In the genomic region with DNA sequence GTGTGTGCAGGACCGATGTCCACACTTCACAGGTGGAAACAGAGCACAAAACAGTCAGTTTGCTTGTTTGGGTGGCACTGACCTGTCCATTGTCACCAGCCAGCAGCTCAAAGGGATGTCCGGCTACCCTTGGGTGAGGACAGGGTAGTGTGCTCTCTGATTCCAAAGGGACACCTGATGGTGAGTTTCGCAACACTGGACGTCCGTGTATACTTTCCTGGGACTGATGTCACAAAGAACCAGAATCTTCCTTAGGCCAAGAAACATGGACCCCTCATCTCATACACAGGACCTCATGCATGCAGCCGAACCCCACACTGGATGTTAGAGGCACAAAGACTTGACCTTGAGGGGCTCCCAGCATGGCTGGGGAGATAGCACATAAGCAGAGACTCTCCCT, we compare ENCODE assay signal across 21 cellular contexts. TPM values are rescaled to one million over a fixed set of nuclear protein-coding genes. Genes with fewer than 3 reads are reported as not detected.
DNase-seq lines count a peak whose midpoint lies in the region; ATAC-seq, FAIRE-seq and TF ChIP-seq lines count a peak whose summit lies in the region.
"Had no signal": no experiment of that assay in that cellular context is flagged by ENCODE, and none has a peak within 500 bp of the region (broad histone marks: within the 10 kb centered on the region; RNA-seq: fewer than 3 reads in every experiment).

No MANE protein-coding gene starts in this region.

- H3K4me3 ChIP-seq in BLaER1 (no peak overlapping the region), K562 (no peak overlapping the region), liver (ENCODE audit: low read depth in 1 of 3, low read length in 3 of 3) (no peak overlapping the region), small intestine (ENCODE audit: low read depth in 1 of 2, low read length in 2 of 2) (no peak overlapping the region)
- H3K4me3 ChIP-seq: GM23338 had no signal

- H3K4me2 ChIP-seq in BLaER1 (0 out of 2 replicates have a peak overlapping the region, but pooled peaks have one; percentile 75), K562 (ENCODE audit: insufficient read depth, low read length) (no peak overlapping the region)
- H3K4me2 ChIP-seq: GM23338 had no signal

- no peaks in the 10 kb centered on the region for H3K27me3 ChIP-seq in BLaER1
- H3K27me3 ChIP-seq in K562 (ENCODE audit: control insufficient read depth in 2 of 2, insufficient read depth in 2 of 2, low read length in 2 of 2): peaks cover 3 to 45% of the 10 kb centered on the region in 2 experiments; a peak in 2 of 5 replicates
- peaks cover 0 to 3% (median 1%) of the 10 kb centered on the region in 4 donors for H3K27me3 ChIP-seq in liver (ENCODE audit: control insufficient read depth in 4 of 4, insufficient read depth in 4 of 4, low read length in 3 of 4)
- peaks cover 0 to 4% of the 10 kb centered on the region in 2 donors for H3K27me3 ChIP-seq in small intestine (ENCODE audit: control insufficient read depth in 2 of 2, insufficient read depth in 2 of 2, low read length in 2 of 2)

- CTCF ChIA-PET in K562 (lab: Yijun Ruan, JAX; ENCODE audit: low intra/inter-chr PET ratio): interaction anchor here (0.6 kb wide), 1 partner anchor 84 kb away, joined by 5 read pairs; no protein-coding TSS in a partner anchor

- H3K27ac ChIP-seq in BLaER1 (no peak overlapping the region), K562 (ENCODE audit: extremely low read depth, low read depth, low read length) (no peak overlapping the region), liver (ENCODE audit: low read depth in 1 of 2, low read length in 2 of 2) (no peak overlapping the region), small intestine (ENCODE audit: low read depth in 1 of 2, low read length in 1 of 2) (no peak overlapping the region)
- H3K27ac ChIP-seq: C4-2B had no signal

- POLR2A ChIA-PET in K562 (lab: Yijun Ruan, JAX): no interaction called here

- intact Hi-C loops in K562 (cut with micrococcal nuclease): no loop called here

- no peak overlapping the region for H3K9ac ChIP-seq in BLaER1
- H3K9ac ChIP-seq in K562 (ENCODE audit: insufficient read depth in 1 of 2, low read depth in 2 of 2, low read length in 2 of 2): no peak overlapping the region
- H3K9ac ChIP-seq in liver (ENCODE audit: low read depth in 1 of 2, low read length in 2 of 2): no peak overlapping the region

- no peak for TF ChIP-seq CTCF in K562 (IDR thresholded peaks at IDR 0.05 in 2 of 3, conservative IDR thresholded peaks at IDR 0.05 in 1 of 3; ENCODE audit: insufficient read depth in 2 of 3, low read depth in 1 of 3, low read length in 3 of 3)
- no peak for TF ChIP-seq CTCF in liver (IDR thresholded peaks at IDR 0.05; ENCODE audit: low read depth, low read length, missing input control)
- TF ChIP-seq CTCF in omental fat pad (IDR thresholded peaks at IDR 0.05): no peak

- no peaks in the 10 kb centered on the region for H3K9me1 ChIP-seq in K562 (ENCODE audit: control insufficient read depth, insufficient read depth, low read length)

- no TSS peak for BruUV-seq in K562 (replicated peaks; lab: Mats Ljungman, UMichigan)

- ATAC-seq in K562: no peak
- no peak for ATAC-seq in omental fat pad (ENCODE audit: low FRiP score)
- ATAC-seq: GM23338, HCT116 had no signal

- no peak for DNase-seq in K562 (ENCODE audit: extremely low read depth in 1 of 4, low spot score in 3 of 4)
- no peak for DNase-seq in GDM1 (lab: John Stamatoyannopoulos, UW)
- no peak for DNase-seq in omental fat pad (ENCODE audit: low spot score)
- DNase-seq in small intestine: no peak
- DNase-seq: 8988T; CD4-positive, alpha-beta T cell; CD8-positive, alpha-beta memory T cell; DMS 273 treated with DMSO at 0.1 percent for 48 hours; DMS79; EL; GF-D8; H9 had no signal

- no peak for TF ChIP-seq RAD21 in K562 (CRISPR knock-in tag; conservative IDR thresholded peaks at IDR 0.05 in 1 of 2, IDR thresholded peaks at IDR 0.05 in 1 of 2)
- no peak for TF ChIP-seq RAD21 in liver (IDR thresholded peaks at IDR 0.05)

- no peaks in the 10 kb centered on the region for H3K36me3 ChIP-seq in BLaER1
- no peaks in the 10 kb centered on the region for H3K36me3 ChIP-seq in K562 (ENCODE audit: control insufficient read depth, insufficient read depth, low read length)
- no peaks in the 10 kb centered on the region for H3K36me3 ChIP-seq in liver (ENCODE audit: control insufficient read depth in 4 of 4, insufficient read depth in 3 of 4, low read depth in 1 of 4, low read length in 3 of 4)
- no peaks in the 10 kb centered on the region for H3K36me3 ChIP-seq in small intestine (ENCODE audit: control insufficient read depth in 2 of 2, insufficient read depth in 2 of 2, low read length in 2 of 2)

- no peak overlapping the region for H2AFZ ChIP-seq in K562 (ENCODE audit: low read depth, low read length)
- H2AFZ ChIP-seq: GM23338 had no signal

- TF ChIP-seq POLR2A in K562 (conservative IDR thresholded peaks at IDR 0.05): no peak

- 2% methylated on average over 6 of the region's 6 CpGs for WGBS in K562 (ENCODE audit: insufficient coverage, low coverage, missing lambda C conversion rate)
- 61% methylated on average over 6 of the region's 6 CpGs for WGBS in liver
- 83 to 85% (median 85%) methylated on average over 6 of the region's 6 CpGs for WGBS in small intestine, 3 donors

- H4K20me1 ChIP-seq in BLaER1 (0 out of 2 replicates have a peak, but pooled peaks cover 9% of the 10 kb centered on the region), K562 (replicated peaks; ENCODE audit: control insufficient read depth, insufficient read depth, low read length) (peaks cover 16% of the 10 kb centered on the region)

- no peaks in the 10 kb centered on the region for H3K9me3 ChIP-seq in BLaER1
- H3K9me3 ChIP-seq in K562 (replicated peaks; ENCODE audit: control insufficient read depth, insufficient read depth, low read depth, low read length): no peaks in the 10 kb centered on the region
- H3K9me3 ChIP-seq in liver (ENCODE audit: control insufficient read depth in 4 of 4, low read length in 3 of 4): no peaks in the 10 kb centered on the region
- no peaks in the 10 kb centered on the region for H3K9me3 ChIP-seq in small intestine (ENCODE audit: control insufficient read depth, low read depth)

- FAIRE-seq in K562 (lab: Jason Lieb, UNC): no peak
- no peak for FAIRE-seq in small intestine (lab: Jason Lieb, UNC)
- FAIRE-seq: D721Med, GM12891, GM18507 had no signal

- H3K79me2 ChIP-seq in K562 (ENCODE audit: control insufficient read depth, insufficient read depth, low read length): no peaks in the 10 kb centered on the region

- TF ChIP-seq EP300 in K562 (IDR thresholded peaks at IDR 0.05; ENCODE audit: low read length): no peak

- in situ Hi-C loops in K562 (cut with MboI): no loop called here

- peaks cover 79% of the 10 kb centered on the region for H3K4me1 ChIP-seq in BLaER1
- no peaks in the 10 kb centered on the region for H3K4me1 ChIP-seq in K562 (replicated peaks in 1 of 2; ENCODE audit: control insufficient read depth in 2 of 2, insufficient read depth in 2 of 2, low read length in 2 of 2)
- peaks cover 0 to 6% (median under 1%) of the 10 kb centered on the region in 4 donors for H3K4me1 ChIP-seq in liver (ENCODE audit: control insufficient read depth in 4 of 4, insufficient read depth in 4 of 4, low read length in 3 of 4)
- no peaks in the 10 kb centered on the region for H3K4me1 ChIP-seq in small intestine (ENCODE audit: control insufficient read depth in 2 of 2, insufficient read depth in 1 of 2, low read depth in 1 of 2, low read length in 1 of 2)

TF ChIP-seq in K562, 482 proteins besides CTCF, POLR2A, EP300 and RAD21 (continues in another document):
- TF ChIP-seq, protein P1, sequence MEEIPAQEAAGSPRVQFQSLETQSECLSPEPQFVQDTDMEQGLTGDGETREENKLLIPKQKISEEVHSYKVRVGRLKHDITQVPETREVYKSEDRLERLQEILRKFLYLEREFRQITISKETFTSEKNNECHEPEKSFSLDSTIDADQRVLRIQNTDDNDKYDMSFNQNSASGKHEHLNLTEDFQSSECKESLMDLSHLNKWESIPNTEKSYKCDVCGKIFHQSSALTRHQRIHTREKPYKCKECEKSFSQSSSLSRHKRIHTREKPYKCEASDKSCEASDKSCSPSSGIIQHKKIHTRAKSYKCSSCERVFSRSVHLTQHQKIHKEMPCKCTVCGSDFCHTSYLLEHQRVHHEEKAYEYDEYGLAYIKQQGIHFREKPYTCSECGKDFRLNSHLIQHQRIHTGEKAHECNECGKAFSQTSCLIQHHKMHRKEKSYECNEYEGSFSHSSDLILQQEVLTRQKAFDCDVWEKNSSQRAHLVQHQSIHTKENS (CRISPR knock-in tag; IDR thresholded peaks at IDR 0.05): no peak

TF ChIP-seq in liver, 16 proteins besides CTCF, POLR2A, EP300 and RAD21 (continues in another document):
- peak; percentile 60 for TF ChIP-seq YY1 (IDR thresholded peaks at IDR 0.05)

RNA-seq across cellular contexts. Expression of a gene that starts 22.2 kb away (rescaled TPM):
- total RNA-seq in K562 (2011; cell fraction: chromatin; rRNA removed; ENCODE audit: low replicate concordance): not detected in 2 replicates
- total RNA-seq in K562 (2011; cell fraction: nucleolus; rRNA removed): not detected in 2 replicates
- total RNA-seq in K562 (2011; cell fraction: nucleoplasm; rRNA removed): not detected in 2 replicates
- total RNA-seq in K562 (2014; rRNA removed) (not detected in 2 replicates), K562 (2014; rRNA removed; fragmentation: Illumina TruSeq; extraction: Trizol) (not detected in 2 replicates), K562 (2015; rRNA removed; fragmentation: Illumina TruSeq; extraction: Trizol) (not detected in 2 replicates), K562 (2021) (0.04 TPM in 1 of 2 replicates, not detected in the other), liver (not detected), omental fat pad (not detected)
- polyA plus RNA-seq in K562 (2011; rRNA removed) (not detected in 2 replicates), K562 (2014; fragmentation: Illumina TruSeq; extraction: Trizol) (not detected in 2 replicates), K562 (2014; fragmentation: Nextera tagmentation; extraction: Ambion mirVana) (not detected), K562 (2014; rRNA removed) (not detected in 2 replicates), liver (under 1 TPM in 1 of 2 donors, not detected in 1; 0.05 TPM), small intestine (1 to 10 TPM in 1 of 3 donors, under 1 TPM in 2; 0.22 to 9.6 (median 0.27) TPM)
- polyA plus RNA-seq in K562 (2011; cell fraction: cytosol; rRNA removed): not detected in 2 replicates
- not detected in 2 replicates for polyA plus RNA-seq in K562 (2011; cell fraction: nucleus; rRNA removed)
- 0.01 TPM in 1 of 2 replicates, not detected in the other for polyA plus RNA-seq in K562 (2012)
- polyA minus RNA-seq in K562 (2011; rRNA and poly(A)+ RNA removed): not detected in 2 replicates
- polyA minus RNA-seq in K562 (2011; cell fraction: cytosol; rRNA and poly(A)+ RNA removed): not detected in 2 replicates
- polyA minus RNA-seq in K562 (2011; cell fraction: nucleus; rRNA and poly(A)+ RNA removed): not detected in 2 replicates
- total RNA-seq: CD4-positive, alpha-beta T cell; CD8-positive, alpha-beta memory T cell; H4 had no signal
- polyA plus RNA-seq: CD8-positive, alpha-beta memory T cell had no signal
